In genomic region chr4:56435748-56436442, GRCh38 we compare ENCODE assay signal across 8 cellular contexts. TPM values are rescaled to one million over a fixed set of nuclear protein-coding genes. Genes with fewer than 3 reads are reported as not detected.
DNase-seq lines count a peak whose midpoint lies in the region; ATAC-seq and TF ChIP-seq lines count a peak whose summit lies in the region.

A gene with protein sequence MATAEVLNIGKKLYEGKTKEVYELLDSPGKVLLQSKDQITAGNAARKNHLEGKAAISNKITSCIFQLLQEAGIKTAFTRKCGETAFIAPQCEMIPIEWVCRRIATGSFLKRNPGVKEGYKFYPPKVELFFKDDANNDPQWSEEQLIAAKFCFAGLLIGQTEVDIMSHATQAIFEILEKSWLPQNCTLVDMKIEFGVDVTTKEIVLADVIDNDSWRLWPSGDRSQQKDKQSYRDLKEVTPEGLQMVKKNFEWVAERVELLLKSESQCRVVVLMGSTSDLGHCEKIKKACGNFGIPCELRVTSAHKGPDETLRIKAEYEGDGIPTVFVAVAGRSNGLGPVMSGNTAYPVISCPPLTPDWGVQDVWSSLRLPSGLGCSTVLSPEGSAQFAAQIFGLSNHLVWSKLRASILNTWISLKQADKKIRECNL (plus strand): TSS chr4:56436260. CDS start chr4:56436313, 53 bp downstream.

- peaks cover 94% of the 10 kb centered on the region for H3K79me2 ChIP-seq in DOHH2 (ENCODE audit: control insufficient read depth, low read length)
- H3K79me2 ChIP-seq in GM23338 (replicated peaks; ENCODE audit: insufficient read depth), result peaks cover 92% of the 10 kb centered on the region

- no peaks in the 10 kb centered on the region for H3K9me3 ChIP-seq in DOHH2 (ENCODE audit: control insufficient read depth, insufficient read depth, low read length)

- H3K9me3 Mint-ChIP-seq in GM23338 (peaks cover 3% of the 10 kb centered on the region; the same call in 1 of the 3 replicates), natural killer cell (no peaks in the 10 kb centered on the region)
- H3K9me3 Mint-ChIP-seq in activated T-helper 17 cell treated with anti-CD3 and anti-CD28 coated beads, Interleukin-2, amount 50 U/mL, for 72 hours, result no peaks in the 10 kb centered on the region

- H3K4me3 ChIP-seq in DOHH2 (ENCODE audit: low read length), result peak within 1 kb of the TSS; percentile 89
- peak within 1 kb of the TSS; percentile 99 for H3K4me3 ChIP-seq in GM23338
- peak within 1 kb of the TSS; percentile 87 for H3K4me3 ChIP-seq in fibroblast of mammary gland (ENCODE audit: control insufficient read depth, low read depth, low read length)

- H3K27ac Mint-ChIP-seq in GM23338 (peak within 1 kb of the TSS; percentile 99), natural killer cell (peak within 1 kb of the TSS; percentile 89 to 91)
- peak within 1 kb of the TSS; percentile 94 for H3K27ac Mint-ChIP-seq in activated T-helper 17 cell treated with anti-CD3 and anti-CD28 coated beads, Interleukin-2, amount 50 U/mL, for 72 hours

- H3K36me3 ChIP-seq in DOHH2 (ENCODE audit: control insufficient read depth, low read length) (peaks cover 76% of the 10 kb centered on the region), GM23338 (ENCODE audit: insufficient read depth) (peaks cover 5% of the 10 kb centered on the region; the same call in 1 of the 2 replicates)

- H3K9me2 ChIP-seq in DOHH2 (replicated peaks; ENCODE audit: control insufficient read depth, low read length) (no peaks in the 10 kb centered on the region), GM23338 (ENCODE audit: insufficient read depth) (no peaks in the 10 kb centered on the region)

- peaks cover 22% of the 10 kb centered on the region for H3K27me3 Mint-ChIP-seq in GM23338 (ENCODE audit: insufficient read depth, low read depth, poor library complexity)
- H3K27me3 Mint-ChIP-seq in activated T-helper 17 cell treated with anti-CD3 and anti-CD28 coated beads, Interleukin-2, amount 50 U/mL, for 72 hours, result no peaks in the 10 kb centered on the region
- H3K27me3 Mint-ChIP-seq in natural killer cell (ENCODE audit: low read depth in 2 of 2), result no peaks in the 10 kb centered on the region

- H2AFZ ChIP-seq in GM23338, result peak within 1 kb of the TSS; percentile 56

- no peak for TF ChIP-seq CTCF in DOHH2 (IDR thresholded peaks at IDR 0.05; ENCODE audit: low read depth, low read length, poor library complexity, severe bottlenecking)
- no peak for TF ChIP-seq CTCF in GM23338 (conservative IDR thresholded peaks at IDR 0.05; ENCODE audit: low read depth in 2 of 2)
- no peak for TF ChIP-seq CTCF in fibroblast of mammary gland (conservative IDR thresholded peaks at IDR 0.05; ENCODE audit: control insufficient read depth, insufficient read depth, low read depth, low read length)
- no peak for TF ChIP-seq CTCF in natural killer cell (IDR thresholded peaks at IDR 0.05)

- H3K4me1 ChIP-seq in DOHH2 (ENCODE audit: control insufficient read depth, low read length), result peaks cover 52% of the 10 kb centered on the region
- H3K4me1 ChIP-seq in GM23338 (ENCODE audit: insufficient read depth), result peaks cover 31% of the 10 kb centered on the region

- H4K20me1 ChIP-seq in DOHH2 (ENCODE audit: control insufficient read depth, insufficient read depth, low read depth, low read length) (peaks cover 33% of the 10 kb centered on the region), GM23338 (replicated peaks; ENCODE audit: insufficient read depth) (peaks cover 48% of the 10 kb centered on the region)

- no peaks in the 10 kb centered on the region for H3F3A ChIP-seq in DOHH2 (ENCODE audit: control insufficient read depth, insufficient read depth)
- no peaks in the 10 kb centered on the region for H3F3A ChIP-seq in GM23338 (replicated peaks; ENCODE audit: low read depth)

- H3K27ac ChIP-seq in DOHH2 (ENCODE audit: low read depth, low read length), result peak within 1 kb of the TSS; percentile 74
- peak within 1 kb of the TSS; percentile 95 for H3K27ac ChIP-seq in GM23338 (ENCODE audit: low read depth)

- no peaks in the 10 kb centered on the region for H3K27me3 ChIP-seq in DOHH2 (ENCODE audit: control insufficient read depth, low read length)
- no peaks in the 10 kb centered on the region for H3K27me3 ChIP-seq in GM23338 (ENCODE audit: insufficient read depth)

- intact Hi-C loops in natural killer cell (cut with micrococcal nuclease), result loop anchor here (1.0 to 5.0 kb wide), 6 partner anchors 31 to 487 kb away; partner anchors contain the start of genes AASDH, CEP135, REST and SRP72

- H3K4me1 Mint-ChIP-seq in GM23338, result peaks cover 35% of the 10 kb centered on the region
- peaks cover 22% of the 10 kb centered on the region for H3K4me1 Mint-ChIP-seq in activated T-helper 17 cell treated with anti-CD3 and anti-CD28 coated beads, Interleukin-2, amount 50 U/mL, for 72 hours
- H3K4me1 Mint-ChIP-seq in natural killer cell, result peaks cover 26 to 28% of the 10 kb centered on the region in 2 donors

- H3K4me2 ChIP-seq in DOHH2 (ENCODE audit: low read length) (peak within 1 kb of the TSS; percentile 88), GM23338 (peak within 1 kb of the TSS; percentile 92)

- DNase-seq in GM23338 (ENCODE audit: low spot score) (peak; percentile 97), LHCN-M2 (ENCODE audit: low read depth) (peak; percentile 93), RPMI8226 (peak; percentile 93), fibroblast of mammary gland (ENCODE audit: low read depth) (peak; percentile 90), natural killer cell (peak; percentile 99)
- peak; percentile 93 for DNase-seq in stimulated activated naive CD4-positive, alpha-beta T cell treated with Interleukin-2 at 50 U/mL for 16 hours (lab: John Stamatoyannopoulos, UW)

- H3K4me3 Mint-ChIP-seq in GM23338 (peak within 1 kb of the TSS; percentile 99), natural killer cell (peak within 1 kb of the TSS; percentile 97)
- peak within 1 kb of the TSS; percentile 89 for H3K4me3 Mint-ChIP-seq in activated T-helper 17 cell treated with anti-CD3 and anti-CD28 coated beads, Interleukin-2, amount 50 U/mL, for 72 hours

- H3K36me3 Mint-ChIP-seq in GM23338 (ENCODE audit: low read depth) (peaks cover 50% of the 10 kb centered on the region), natural killer cell (no peaks in the 10 kb centered on the region)
- H3K36me3 Mint-ChIP-seq in activated T-helper 17 cell treated with anti-CD3 and anti-CD28 coated beads, Interleukin-2, amount 50 U/mL, for 72 hours (ENCODE audit: low read depth), result peaks cover 69% of the 10 kb centered on the region

- ATAC-seq in GM23338 (peak; percentile 79), natural killer cell (peak; percentile 69 to 87 (median 75))
- peak; percentile 75 for ATAC-seq in activated T-helper 17 cell treated with anti-CD3 and anti-CD28 coated beads, Interleukin-2, amount 50 U/mL, for 72 hours (replicated peaks)

TF ChIP-seq in GM23338, 12 proteins besides CTCF, POLR2A, EP300 and RAD21:
- TF ChIP-seq POLR2AphosphoS5 (IDR thresholded peaks at IDR 0.05; ENCODE audit: low read depth), result peak; percentile 76
- TF ChIP-seq ZNF331 (CRISPR knock-in tag; IDR thresholded peaks at IDR 0.05; ENCODE audit: low read depth), result no peak

RNA-seq across cellular contexts. Expression of the gene that starts here (rescaled TPM):
- total RNA-seq in GM23338 (2014; rRNA removed; shearing (Covaris generic)), result 366 and 390 TPM in 2 replicates
- polyA plus RNA-seq in GM23338 (2016; fragmentation: Nextera tagmentation; extraction: Ambion mirVana), result 260 and 300 TPM in 2 replicates
- 128 and 131 TPM in 2 replicates for total RNA-seq in LHCN-M2 (2014; rRNA removed)
- polyA plus RNA-seq in LHCN-M2 (2012), result 60.3 TPM
- 100 to 1,000 TPM; 284 to 360 TPM for total RNA-seq in activated T-helper 17 cell treated with anti-CD3 and anti-CD28 coated beads, Interleukin-2, amount 50 U/mL, for 72 hours
- 10 to 100 TPM; 15.8 to 20.0 (median 17.6) TPM for total RNA-seq in natural killer cell

Comparison
In these comparisons a context has a peak if more than half of its experiments do, and no peak if none do; other contexts are left out.
1. Peak in every context shown above with its lines: DNase-seq, ATAC-seq, H3K4me3 ChIP-seq and H3K27ac ChIP-seq.